9 cellular contexts compared by ENCODE assay signal in the genomic region with DNA sequence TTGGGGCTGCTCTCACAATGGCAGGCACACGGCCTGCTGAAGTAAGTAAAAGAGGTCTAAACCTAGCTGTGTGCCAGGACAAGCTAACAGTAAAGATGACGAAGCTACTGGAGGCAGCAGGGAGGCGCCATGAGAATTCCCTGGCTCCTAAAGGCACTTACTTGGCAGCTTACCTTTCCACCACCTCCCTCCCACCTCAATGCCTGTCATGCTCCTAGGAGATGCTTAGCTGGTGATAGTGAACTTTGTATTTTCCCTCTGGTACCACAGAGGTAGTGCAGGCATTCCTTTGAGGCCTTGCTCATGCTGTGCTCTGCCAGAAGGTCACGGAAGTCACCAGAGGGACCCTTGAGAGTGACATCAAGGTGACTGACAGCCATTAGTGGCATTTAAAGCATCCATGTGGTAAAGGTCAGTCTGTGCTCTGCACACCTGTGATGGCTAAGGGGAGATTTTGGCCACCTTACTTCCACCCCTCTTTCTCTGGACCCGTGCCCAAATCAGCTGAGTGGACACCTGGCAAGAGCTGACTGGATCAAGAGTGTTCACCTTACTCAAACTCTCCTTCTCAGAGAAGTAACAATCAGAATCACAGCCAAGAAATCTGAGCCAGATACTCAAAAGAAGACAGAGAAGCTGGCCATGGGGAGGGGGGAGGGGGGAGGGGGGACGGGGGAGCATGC. TPM values are rescaled to one million over a fixed set of nuclear protein-coding genes. Genes with fewer than 3 reads are reported as not detected.
DNase-seq lines count a peak whose midpoint lies in the region; ATAC-seq and TF ChIP-seq lines count a peak whose summit lies in the region.
"Had no signal": no experiment of that assay in that cellular context is flagged by ENCODE, and none has a peak within 500 bp of the region (broad histone marks: within the 10 kb centered on the region; RNA-seq: fewer than 3 reads in every experiment).

No MANE protein-coding gene starts in this region.

- ATAC-seq in Right ventricle myocardium inferior, result no peak
- ATAC-seq in naive B cell (ENCODE audit: low read depth in 2 of 2), result no peak
- no peak for ATAC-seq in GM18517 (IDR thresholded peaks at IDR 0.05; ENCODE audit: unreplicated experiment)

- H3K27me3 Mint-ChIP-seq in naive B cell, result no peaks in the 10 kb centered on the region

- H3K4me1 ChIP-seq in left ventricle myocardium inferior (peaks cover 89% of the 10 kb centered on the region), mammary epithelial cell (ENCODE audit: insufficient read depth, low read length) (peaks cover 37% of the 10 kb centered on the region)

- H3K4me3 ChIP-seq in left ventricle myocardium inferior, result peak overlapping the region; percentile 96
- peak overlapping the region in 1 of 3 experiments; percentile 16 for H3K4me3 ChIP-seq in mammary epithelial cell (replicated peaks in 1 of 3; ENCODE audit: insufficient read depth in 1 of 3, low read depth in 2 of 3, low read length in 3 of 3)

- CTCF ChIA-PET in mammary epithelial cell (lab: Charles Lee; ENCODE audit: low non-redundant PET), result interaction anchor here (0.8 kb wide), 1 partner anchor 77 kb away, joined by 5 read pairs; the partner anchor contains the start of gene NSFL1C

- H3K27ac Mint-ChIP-seq in naive B cell, result peak overlapping the region in 5 of 6 donors; percentile 63 to 90 (median 88)

- H3K27me3 ChIP-seq in left ventricle myocardium inferior (ENCODE audit: low read depth) (peaks cover under 1% of the 10 kb centered on the region), mammary epithelial cell (ENCODE audit: insufficient read depth, low read length) (no peaks in the 10 kb centered on the region)

- peaks cover 81% of the 10 kb centered on the region for H3K79me2 ChIP-seq in mammary epithelial cell (ENCODE audit: insufficient read depth, low read length)

- no peaks in the 10 kb centered on the region for H3K9me3 Mint-ChIP-seq in naive B cell

- peak overlapping the region; percentile 23 for H3K4me2 ChIP-seq in mammary epithelial cell (ENCODE audit: insufficient read depth, low read depth, low read length)

- no peaks in the 10 kb centered on the region for H3K36me3 Mint-ChIP-seq in naive B cell

- H3K9me3 ChIP-seq in left ventricle myocardium inferior (replicated peaks), result no peaks in the 10 kb centered on the region
- H3K9me3 ChIP-seq in mammary epithelial cell (replicated peaks; ENCODE audit: insufficient read depth, low read length), result no peaks in the 10 kb centered on the region

- peak overlapping the region; percentile 93 for H3K27ac ChIP-seq in left ventricle myocardium inferior (replicated peaks)
- no peak overlapping the region for H3K27ac ChIP-seq in mammary epithelial cell (ENCODE audit: insufficient read depth, low read depth, low read length)

- in situ Hi-C loops in mammary epithelial cell (cut with MboI; ENCODE audit: low sequenced_read_pairs in 2 of 2), result no loop called here

- H2AFZ ChIP-seq in mammary epithelial cell (ENCODE audit: low read depth, low read length), result no peak overlapping the region

- H4K20me1 ChIP-seq in mammary epithelial cell (ENCODE audit: insufficient read depth, low read length), result peaks cover 12% of the 10 kb centered on the region

- DNase-seq in left ventricle myocardium inferior (no peak), Right ventricle myocardium inferior (ENCODE audit: missing footprints) (no peak), mammary epithelial cell (peak; percentile 57), naive B cell (no peak), ecto neural progenitor cell (ENCODE audit: low spot score) (no peak), GM03348 (ENCODE audit: low spot score) (no peak)
- no peak for DNase-seq in NK-92 treated with Interleukin-12 subunit alpha and Interleukin-12 subunit beta, amount 100 ng/mL, for 24 hours (lab: John Stamatoyannopoulos, UW)
- DNase-seq: activated effector memory CD4-positive, alpha-beta T cell treated with Interleukin-2 at 50 U/mL for 16 hours had no signal

- peaks cover 5% of the 10 kb centered on the region for H3K36me3 ChIP-seq in left ventricle myocardium inferior
- H3K36me3 ChIP-seq in mammary epithelial cell (ENCODE audit: insufficient read depth, low read length), result peaks cover 3% of the 10 kb centered on the region

- intact Hi-C loops in left ventricle myocardium inferior (cut with micrococcal nuclease), result loop anchor here (5.0 kb wide), 1 partner anchor 63 kb away; the partner anchor contains the start of gene SDCBP2
- intact Hi-C loops in Right ventricle myocardium inferior (cut with DNase I), result loop anchor here (5.0 kb wide), 1 partner anchor 273 kb away; the partner anchor contains the start of gene PSMF1
- intact Hi-C loops in mammary epithelial cell (cut with micrococcal nuclease), result loop anchor here (5.0 kb wide), 1 partner anchor 112 kb away; no protein-coding TSS in a partner anchor

- BruUV-seq in mammary epithelial cell (replicated peaks; lab: Mats Ljungman, UMichigan), result no TSS peak

- peak overlapping the region in 7 of 8 donors; percentile 17 to 89 (median 77) for H3K4me3 Mint-ChIP-seq in naive B cell

- H3K9ac ChIP-seq in mammary epithelial cell (ENCODE audit: insufficient read depth, low read length), result no peak overlapping the region

- peaks cover 71 to 93% (median 85%) of the 10 kb centered on the region in 3 donors for H3K4me1 Mint-ChIP-seq in naive B cell

- dilution Hi-C loops in mammary epithelial cell (cut with HindIII; ENCODE audit: low sequenced_read_pairs), result loop anchor here (5.0 kb wide), 1 partner anchor 47 kb away; no protein-coding TSS in a partner anchor

- TF ChIP-seq CTCF in left ventricle myocardium inferior (IDR thresholded peaks at IDR 0.05; ENCODE audit: borderline replicate concordance) (no peak), mammary epithelial cell (conservative IDR thresholded peaks at IDR 0.05 in 1 of 2, IDR thresholded peaks at IDR 0.05 in 1 of 2; ENCODE audit: extremely low read depth in 1 of 2, insufficient read depth in 1 of 2, low read depth in 1 of 2, low read length in 2 of 2) (peak in 1 of 2 donors; percentile 22)

- WGBS in mammary epithelial cell (ENCODE audit: low coverage, missing lambda C conversion rate), result 12% methylated on average over 5 of the region's 6 CpGs

RNA-seq across cellular contexts. Expression of gene FKBP1A, which starts 3.0 kb away (rescaled TPM):
- 124 TPM for total RNA-seq in left ventricle myocardium inferior
- total RNA-seq in Right ventricle myocardium inferior, result 143 TPM
- total RNA-seq in mammary epithelial cell, result 100 to 1,000 TPM; 139 to 425 TPM
- polyA plus RNA-seq in mammary epithelial cell, result 522 TPM
- polyA minus RNA-seq in mammary epithelial cell, result 1,454 TPM
- 10 to 100 TPM; 56.4 to 80.3 (median 66.4) TPM for polyA plus RNA-seq in naive B cell (ENCODE audit: low read depth in 6 of 6)
